In genomic region chr4:15695764-15696163, GRCh38 we compare ENCODE assay signal across 1 cellular context.
TF ChIP-seq lines count a peak whose summit lies in the region.

No MANE protein-coding gene starts in this region.

TF ChIP-seq in GM23338, 12 proteins besides CTCF, POLR2A, EP300 and RAD21 (continued from another document):
- TF ChIP-seq ZNF462 (CRISPR knock-in tag; IDR thresholded peaks at IDR 0.05) = no peak
- no peak for TF ChIP-seq NANOG (IDR thresholded peaks at IDR 0.05; ENCODE audit: borderline replicate concordance)
- no peak for TF ChIP-seq ZNF331 (CRISPR knock-in tag; IDR thresholded peaks at IDR 0.05; ENCODE audit: low read depth)
TF ChIP-seq in GM23338: peak in this region for 0.
